In genomic region chr2:68850524-68850923, GRCh38 we compare ENCODE assay signal across 14 cellular contexts. TPM values are rescaled to one million over a fixed set of nuclear protein-coding genes. Genes with fewer than 3 reads are reported as not detected.
DNase-seq lines count a peak whose midpoint lies in the region; ATAC-seq and TF ChIP-seq lines count a peak whose summit lies in the region.
"Had no signal": no experiment of that assay in that cellular context is flagged by ENCODE, and none has a peak within 500 bp of the region (broad histone marks: within the 10 kb centered on the region; RNA-seq: fewer than 3 reads in every experiment).

No MANE protein-coding gene starts in this region.

- no peak overlapping the region for H3K56ac ChIP-seq in IMR-90 (ENCODE audit: extremely low read depth, insufficient read depth, low read length)

- no peak overlapping the region for H2AK9ac ChIP-seq in IMR-90 (replicated peaks; ENCODE audit: low read depth, low read length, poor library complexity)

- 0 out of 2 replicates have a peak overlapping the region, but pooled peaks have one; percentile 55 for H3K14ac ChIP-seq in IMR-90 (replicated peaks; ENCODE audit: low read depth, low read length)

- peak overlapping the region; percentile 49; the same call in 1 of the 2 replicates for H2AK5ac ChIP-seq in IMR-90 (ENCODE audit: low read depth, low read length)

- TF ChIP-seq POLR2A in IMR-90 (IDR thresholded peaks at IDR 0.05; ENCODE audit: low read depth, low read length) (no peak), esophagus muscularis mucosa (IDR thresholded peaks at IDR 0.05; ENCODE audit: low read depth) (no peak), spleen (IDR thresholded peaks at IDR 0.05) (no peak)

- no peak for TF ChIP-seq RAD21 in IMR-90 (IDR thresholded peaks at IDR 0.05; ENCODE audit: low read length)

- no peaks in the 10 kb centered on the region for H3K9me3 Mint-ChIP-seq in dendritic cell treated with granulocyte-macrophage colony-stimulating factor and Interleukin-4, amounts not matched to agents 40 ng/mL and 50 ng/mL, for 4 days

- H3K23ac ChIP-seq in IMR-90 (ENCODE audit: low read depth, low read length): 0 out of 2 replicates have a peak overlapping the region, but pooled peaks have one; percentile 3

- H3K4ac ChIP-seq in IMR-90 (ENCODE audit: low read depth, low read length): peak overlapping the region; percentile 35

- no peak for ATAC-seq in IMR-90 (ENCODE audit: low read depth)

- H3K9me3 ChIP-seq in IMR-90 (ENCODE audit: control insufficient read depth, insufficient read depth, low read length) (no peaks in the 10 kb centered on the region), esophagus muscularis mucosa (no peaks in the 10 kb centered on the region), spleen (no peaks in the 10 kb centered on the region)
- H3K9me3 ChIP-seq: BLaER1, Caco-2 had no signal

- H3K27me3 Mint-ChIP-seq in dendritic cell treated with granulocyte-macrophage colony-stimulating factor and Interleukin-4, amounts not matched to agents 40 ng/mL and 50 ng/mL, for 4 days: no peaks in the 10 kb centered on the region

- in situ Hi-C loops in IMR-90 (cut with MboI; ENCODE audit: low sequenced_read_pairs): no loop called here

- peak overlapping the region; percentile 62; the same call in 2 of the 3 replicates for H2BK15ac ChIP-seq in IMR-90 (ENCODE audit: low read depth, low read length)

- no peak overlapping the region for H3K4me3 Mint-ChIP-seq in dendritic cell treated with granulocyte-macrophage colony-stimulating factor and Interleukin-4, amounts not matched to agents 40 ng/mL and 50 ng/mL, for 4 days
- H3K4me3 Mint-ChIP-seq: CD8-positive, alpha-beta memory T cell had no signal

- dilution Hi-C loops in IMR-90 (cut with HindIII; ENCODE audit: low sequenced_read_pairs, unreplicated experiment): no loop called here

- 100% methylated on average over 2 of the region's 3 CpGs; no CpG with 5 or more reads in 1 of the 2 experiments for WGBS in IMR-90 (ENCODE audit: extremely low coverage in 2 of 2, insufficient read length in 1 of 2), 2 experiments
- WGBS in esophagus muscularis mucosa: 77% methylated on average over 3 of the region's 3 CpGs
- 60 to 78% (median 67%) methylated on average over 3 of the region's 3 CpGs for WGBS in spleen, 5 donors

- H3K27ac Mint-ChIP-seq in dendritic cell treated with granulocyte-macrophage colony-stimulating factor and Interleukin-4, amounts not matched to agents 40 ng/mL and 50 ng/mL, for 4 days: peak overlapping the region; percentile 71

- no peak overlapping the region for H4K5ac ChIP-seq in IMR-90 (ENCODE audit: low read depth, low read length)

- H2BK120ac ChIP-seq in IMR-90 (ENCODE audit: low read depth, low read length): peak overlapping the region; percentile 65; the same call in 1 of the 2 replicates

- no peak overlapping the region for H3K9ac ChIP-seq in IMR-90 (ENCODE audit: low read depth, low read length)
- H3K9ac ChIP-seq: BLaER1 had no signal

- 0 out of 4 replicates have a peak overlapping the region, but pooled peaks of 1 of the 2 experiments have one; percentile 12 for H4K8ac ChIP-seq in IMR-90 (ENCODE audit: low read depth in 2 of 2, low read length in 2 of 2)

- H3K4me1 ChIP-seq in IMR-90 (ENCODE audit: control insufficient read depth, insufficient read depth, low read length) (peaks cover 4% of the 10 kb centered on the region), esophagus muscularis mucosa (peaks cover 0 to 5% (median 2%) of the 10 kb centered on the region in 4 donors), spleen (peaks cover 0 to 4% (median 0%) of the 10 kb centered on the region in 6 donors)
- H3K4me1 ChIP-seq: BLaER1 had no signal

- intact Hi-C loops in IMR-90 (cut with micrococcal nuclease): no loop called here
- intact Hi-C loops in dendritic cell treated with granulocyte-macrophage colony-stimulating factor and Interleukin-4, amounts not matched to agents 40 ng/mL and 50 ng/mL, for 4 days (cut with micrococcal nuclease): no loop called here
- intact Hi-C loops in esophagus muscularis mucosa (cut with DNase I): no loop called here
- intact Hi-C loops in spleen (cut with DNase I; ENCODE audit: low total_unique reads): no loop called here

- peak overlapping the region; percentile 59; the same call in 1 of the 2 replicates for H2BK20ac ChIP-seq in IMR-90 (ENCODE audit: low read depth, low read length)

- DNase-seq in IMR-90 (no peak), esophagus muscularis mucosa (ENCODE audit: extremely low spot score) (peak; percentile 45), pulmonary artery endothelial cell (ENCODE audit: low read depth, low spot score) (peak; percentile 24), NCI-H524 (lab: John Stamatoyannopoulos, UW) (no peak), spleen (no peak)
- DNase-seq in stimulated activated CD4-positive, alpha-beta T cell treated with anti-CD3 and anti-CD28 coated beads, Interleukin-4, amount 100 ng/mL, for 24 hours: no peak
- DNase-seq: 8988T; AML-193; Caco-2; CD8-positive, alpha-beta memory T cell; GF-D8; H7 had no signal

- H2AFZ ChIP-seq in IMR-90 (replicated peaks; ENCODE audit: low read length, poor library complexity): no peak overlapping the region

- H3K4me2 ChIP-seq in IMR-90 (ENCODE audit: low read depth, low read length): no peak overlapping the region
- H3K4me2 ChIP-seq: BLaER1 had no signal

- no peaks in the 10 kb centered on the region for H3K79me1 ChIP-seq in IMR-90 (ENCODE audit: low read depth in 1 of 2, low read length in 2 of 2)

- H3K36me3 ChIP-seq in IMR-90 (ENCODE audit: control insufficient read depth, insufficient read depth, low read length) (no peaks in the 10 kb centered on the region), esophagus muscularis mucosa (no peaks in the 10 kb centered on the region), spleen (no peaks in the 10 kb centered on the region)
- H3K36me3 ChIP-seq: BLaER1 had no signal

- no peak for TF ChIP-seq EP300 in esophagus muscularis mucosa (IDR thresholded peaks at IDR 0.05)

- CTCF ChIA-PET in IMR-90 (lab: Yijun Ruan, JAX): no interaction called here

- peak overlapping the region; percentile 17; the same call in 1 of the 2 replicates for H3K18ac ChIP-seq in IMR-90 (ENCODE audit: low read depth, low read length)

- no peaks in the 10 kb centered on the region for H4K20me1 ChIP-seq in IMR-90 (ENCODE audit: insufficient read depth, low read length)
- H4K20me1 ChIP-seq: BLaER1 had no signal

- H3K27me3 ChIP-seq in IMR-90 (ENCODE audit: control insufficient read depth, insufficient read depth, low read length): peaks cover 2% of the 10 kb centered on the region; the same call in 1 of the 2 replicates
- peaks cover 0 to 12% (median 0%) of the 10 kb centered on the region in 4 donors for H3K27me3 ChIP-seq in esophagus muscularis mucosa
- no peaks in the 10 kb centered on the region for H3K27me3 ChIP-seq in spleen (replicated peaks in 1 of 7)
- H3K27me3 ChIP-seq: BLaER1 had no signal

- H3K27ac ChIP-seq in IMR-90 (ENCODE audit: insufficient read depth, low read length) (no peak overlapping the region), esophagus muscularis mucosa (replicated peaks in 1 of 4) (no peak overlapping the region), spleen (no peak overlapping the region)
- H3K27ac ChIP-seq: BLaER1 had no signal

- no TSS peak for BruUV-seq in IMR-90 (replicated peaks; lab: Mats Ljungman, UMichigan)

- peak overlapping the region; percentile 18; the same call in 1 of the 2 replicates for H4K91ac ChIP-seq in IMR-90 (ENCODE audit: insufficient read depth, low read depth, low read length)

- H3K4me3 ChIP-seq in IMR-90 (ENCODE audit: insufficient read depth, low read depth, low read length): no peak overlapping the region
- H3K4me3 ChIP-seq in esophagus muscularis mucosa: no peak overlapping the region
- H3K4me3 ChIP-seq in spleen: no peak overlapping the region
- H3K4me3 ChIP-seq: BLaER1 had no signal

- POLR2A ChIA-PET in IMR-90 (lab: Charles Lee; ENCODE audit: unreplicated experiment): no interaction called here

- peaks cover 3% of the 10 kb centered on the region; the same call in 1 of the 2 replicates for H3K9me1 ChIP-seq in IMR-90 (ENCODE audit: insufficient read depth, low read length)

- H2BK5ac ChIP-seq in IMR-90 (ENCODE audit: low read depth, low read length, poor library complexity, severe bottlenecking): no peak overlapping the region

- H3K4me1 Mint-ChIP-seq in dendritic cell treated with granulocyte-macrophage colony-stimulating factor and Interleukin-4, amounts not matched to agents 40 ng/mL and 50 ng/mL, for 4 days (ENCODE audit: low read depth): peaks cover 62% of the 10 kb centered on the region
- H3K4me1 Mint-ChIP-seq: CD8-positive, alpha-beta memory T cell had no signal

- TF ChIP-seq CTCF in IMR-90 (conservative IDR thresholded peaks at IDR 0.05; ENCODE audit: low read depth, low read length): no peak
- no peak for TF ChIP-seq CTCF in esophagus muscularis mucosa (IDR thresholded peaks at IDR 0.05)
- TF ChIP-seq CTCF in spleen (IDR thresholded peaks at IDR 0.05 in 8 of 11, conservative IDR thresholded peaks at IDR 0.05 in 3 of 11): no peak

- no peaks in the 10 kb centered on the region for H3K36me3 Mint-ChIP-seq in dendritic cell treated with granulocyte-macrophage colony-stimulating factor and Interleukin-4, amounts not matched to agents 40 ng/mL and 50 ng/mL, for 4 days (ENCODE audit: low read depth)

TF ChIP-seq in IMR-90, 13 proteins besides CTCF, POLR2A, EP300 and RAD21:
- TF ChIP-seq SMC3 (IDR thresholded peaks at IDR 0.05; ENCODE audit: low read depth, low read length) (no peak), CEBPB (IDR thresholded peaks at IDR 0.05; ENCODE audit: low read depth, low read length) (no peak), BHLHE40 (IDR thresholded peaks at IDR 0.05; ENCODE audit: low read depth, low read length) (no peak), MAFK (IDR thresholded peaks at IDR 0.05; ENCODE audit: low read depth, low read length) (no peak), FOS (IDR thresholded peaks at IDR 0.05; ENCODE audit: low read depth, low read length) (no peak), USF2 (IDR thresholded peaks at IDR 0.05; ENCODE audit: low read depth, low read length) (no peak)

RNA-seq across cellular contexts. Expression of gene BMP10, which starts 20.7 kb away (rescaled TPM):
- total RNA-seq in IMR-90 (2012; rRNA removed): not detected in 2 replicates
- not detected in 2 replicates for polyA plus RNA-seq in IMR-90 (2012; rRNA removed)
- not detected in 2 replicates for polyA plus RNA-seq in IMR-90 (2012; cell fraction: cytosol; rRNA removed)
- polyA plus RNA-seq in IMR-90 (2012; cell fraction: nucleus; rRNA removed; ENCODE audit: low replicate concordance): not detected in 2 replicates
- total RNA-seq in esophagus muscularis mucosa: not detected
- total RNA-seq in pulmonary artery endothelial cell: not detected in 2 replicates
- not detected for total RNA-seq in spleen
- not detected for polyA plus RNA-seq in spleen
- total RNA-seq: Caco-2; CD8-positive, alpha-beta memory T cell; H7 had no signal
- polyA plus RNA-seq: CD8-positive, alpha-beta memory T cell had no signal

Comparison
In these comparisons a context has a peak if more than half of its experiments do, and no peak if none do; other contexts are left out.
1. DNase-seq: peak in esophagus muscularis mucosa (single experiment) and pulmonary artery endothelial cell (single experiment); none in IMR-90 (single experiment), stimulated activated CD4-positive, alpha-beta T cell treated with anti-CD3 and anti-CD28 coated beads, Interleukin-4, amount 100 ng/mL, for 24 hours (single experiment), NCI-H524 (0 of 2) and spleen (single experiment).